In genomic region chr6:27894839-27895762, GRCh38 we compare ENCODE assay signal across 1 cellular context.
TF ChIP-seq lines count a peak whose summit lies in the region.

No MANE protein-coding gene starts in this region.

TF ChIP-seq in HEK293, 187 proteins besides CTCF, POLR2A, EP300 and RAD21 (continued from another document):
- no peak for TF ChIP-seq ZNF157 (tag by site-specific recombination; IDR thresholded peaks at IDR 0.05)
- TF ChIP-seq ZNF292 (tag by site-specific recombination; IDR thresholded peaks at IDR 0.05; ENCODE audit: borderline replicate concordance, low read depth): no peak
- peak; percentile 64 for TF ChIP-seq ZNF324 (tag by site-specific recombination; IDR thresholded peaks at IDR 0.05)
- no peak; the same call in 1 of the 2 replicates for TF ChIP-seq KLF10 (tag by site-specific recombination; IDR thresholded peaks at IDR 0.05)
- TF ChIP-seq PRDM10 (tag by site-specific recombination; IDR thresholded peaks at IDR 0.05): peak; percentile 85
- TF ChIP-seq ATF2 (tag by site-specific recombination; IDR thresholded peaks at IDR 0.05; ENCODE audit: low read depth): peak; percentile 98
- TF ChIP-seq ZNF335 (tag by site-specific recombination; conservative IDR thresholded peaks at IDR 0.05): peak; percentile 69
- TF ChIP-seq ZXDB (tag by site-specific recombination; IDR thresholded peaks at IDR 0.05): peak; percentile 64
- TF ChIP-seq SCRT2 (tag by site-specific recombination; IDR thresholded peaks at IDR 0.05): peak; percentile 68
- peak; percentile 51; the same call in 1 of the 2 replicates for TF ChIP-seq BCL11B (tag by site-specific recombination; IDR thresholded peaks at IDR 0.05; ENCODE audit: low read depth)
- TF ChIP-seq KLF8 (tag by site-specific recombination; IDR thresholded peaks at IDR 0.05): peak; percentile 43; the same call in 1 of the 2 replicates
- TF ChIP-seq ZBTB17 (tag by site-specific recombination; IDR thresholded peaks at IDR 0.05): peak; percentile 98
- TF ChIP-seq EGR2 (tag by site-specific recombination; IDR thresholded peaks at IDR 0.05; ENCODE audit: low read depth): peak; percentile 43; the same call in 1 of the 2 replicates
- TF ChIP-seq ZNF211 (tag by site-specific recombination; IDR thresholded peaks at IDR 0.05; ENCODE audit: low read depth): no peak
- TF ChIP-seq SP2 (tag by site-specific recombination; IDR thresholded peaks at IDR 0.05): peak; percentile 67
- TF ChIP-seq ZNF26 (tag by site-specific recombination; IDR thresholded peaks at IDR 0.05): no peak
- TF ChIP-seq ZSCAN4 (tag by site-specific recombination; IDR thresholded peaks at IDR 0.05): no peak
- peak; percentile 95 for TF ChIP-seq PRDM1 (tag by site-specific recombination; IDR thresholded peaks at IDR 0.05)
- TF ChIP-seq MZF1 (tag by site-specific recombination; IDR thresholded peaks at IDR 0.05; ENCODE audit: borderline replicate concordance): peak; percentile 15; the same call in 1 of the 2 replicates
- TF ChIP-seq TRIM28 (IDR thresholded peaks at IDR 0.05; ENCODE audit: borderline replicate concordance, low read length): peak; percentile 78; the same call in 1 of the 2 replicates
